29 cellular contexts compared by ENCODE assay signal in genomic region chr7:150311711-150312110, GRCh38. TPM values are rescaled to one million over a fixed set of nuclear protein-coding genes. Genes with fewer than 3 reads are reported as not detected.
A peak's percentile ranks its signal among the peaks of the same experiment; 100 is the strongest.
DNase-seq lines count a peak whose midpoint lies in the region; ATAC-seq and TF ChIP-seq lines count a peak whose summit lies in the region.
"Had no signal": no experiment of that assay in that cellular context is flagged by ENCODE, and none has a peak within 500 bp of the region (broad histone marks: within the 10 kb centered on the region; RNA-seq: fewer than 3 reads in every experiment).

No MANE protein-coding gene starts in this region.

- H3K27me3 Mint-ChIP-seq in Calu3 (ENCODE audit: unreplicated experiment) = no peaks in the 10 kb centered on the region
- H3K27me3 Mint-ChIP-seq: activated naive CD4-positive, alpha-beta T cell treated with anti-CD3 and anti-CD28 coated beads, Interleukin-2, amount 50 U/mL, for 24 hours; central memory CD8-positive, alpha-beta T cell; T-helper 17 cell had no signal

- BruUV-seq in Calu3 (replicated peaks; lab: Mats Ljungman, UMichigan) = no TSS peak

- CTCF ChIA-PET in Calu3 (lab: Charles Lee) = no interaction called here

- H3K9me3 ChIP-seq in heart left ventricle = no peaks in the 10 kb centered on the region
- H3K9me3 ChIP-seq: BLaER1, lower lobe of right lung, ovary, transverse colon had no signal

- peaks cover 3% of the 10 kb centered on the region for H3K9me3 Mint-ChIP-seq in Calu3 (ENCODE audit: low read depth, unreplicated experiment)
- H3K9me3 Mint-ChIP-seq: activated naive CD4-positive, alpha-beta T cell treated with anti-CD3 and anti-CD28 coated beads, Interleukin-2, amount 50 U/mL, for 24 hours; central memory CD8-positive, alpha-beta T cell had no signal

- H3K36me3 Mint-ChIP-seq in Calu3 (ENCODE audit: insufficient read depth, unreplicated experiment) = peaks cover 36% of the 10 kb centered on the region

- TF ChIP-seq CTCF in choroid plexus epithelial cell (conservative IDR thresholded peaks at IDR 0.05; ENCODE audit: low read depth, low read length) (no peak), heart left ventricle (IDR thresholded peaks at IDR 0.05) (no peak), Calu3 (IDR thresholded peaks at IDR 0.05; ENCODE audit: unreplicated experiment) (no peak)

- TF ChIP-seq EP300 in Ishikawa (IDR thresholded peaks at IDR 0.05; ENCODE audit: borderline replicate concordance) = no peak

- 72 to 81% (median 79%) methylated on average over 5 of the region's 5 CpGs for WGBS in heart left ventricle, 4 donors

- no peaks in the 10 kb centered on the region for H3K27me3 ChIP-seq in heart left ventricle
- H3K27me3 ChIP-seq: BLaER1, dorsolateral prefrontal cortex, ovary, transverse colon had no signal

- TF ChIP-seq POLR2A in heart left ventricle (IDR thresholded peaks at IDR 0.05) = no peak

- intact Hi-C loops in heart left ventricle (cut with DNase I) (no loop called here), Calu3 (cut with micrococcal nuclease; ENCODE audit: unreplicated experiment) (no loop called here)

- ATAC-seq in heart left ventricle (no peak), HG02571 (IDR thresholded peaks at IDR 0.05; ENCODE audit: unreplicated experiment) (no peak), HG03571 (IDR thresholded peaks at IDR 0.05; ENCODE audit: unreplicated experiment) (no peak)
- ATAC-seq: activated CD8-positive, alpha-beta T cell treated with anti-CD3 and anti-CD28 coated beads, Interleukin-2, amount 10 ng/mL, durations not matched to agents 7 days and 5 days; lower lobe of right lung; SK-N-SH treated with all-trans-retinoic acid at 6 μM for 48 hours; T-helper 17 cell had no signal

- no peak overlapping the region for H3K27ac ChIP-seq in heart left ventricle
- H3K27ac ChIP-seq: BLaER1, dorsolateral prefrontal cortex, KMS-11, lower lobe of right lung, ovary, transverse colon had no signal

- no peak overlapping the region for H3K27ac Mint-ChIP-seq in Calu3 (ENCODE audit: unreplicated experiment)
- H3K27ac Mint-ChIP-seq: activated CD8-positive, alpha-beta T cell treated with anti-CD3 and anti-CD28 coated beads, Interleukin-2, amount 10 ng/mL, durations not matched to agents 7 days and 5 days; activated naive CD4-positive, alpha-beta T cell treated with anti-CD3 and anti-CD28 coated beads, Interleukin-2, amount 50 U/mL, for 24 hours; activated T-helper 2 cell treated with anti-CD3 and anti-CD28 coated beads, Interferon-gamma antibody, Interleukin-2, Interleukin-4, amounts not matched to agents 10 μg/mL and 5 μg/mL and 100 μg/mL, durations not matched to agents 14 hours and 24 hours and 36 hours; T-helper 17 cell had no signal

- H3K4me1 Mint-ChIP-seq in Calu3 (ENCODE audit: low read depth, unreplicated experiment) = peaks cover 19% of the 10 kb centered on the region

- H3K4me1 ChIP-seq in heart left ventricle = no peaks in the 10 kb centered on the region
- H3K4me1 ChIP-seq: lower lobe of right lung, transverse colon had no signal

- DNase-seq in COLO829 (ENCODE audit: low spot score) (peak; percentile 31), choroid plexus epithelial cell (ENCODE audit: low read depth) (peak; percentile 18), mesenteric fat pad (ENCODE audit: low spot score) (peak; percentile 2), heart left ventricle (no peak), Calu3 (no peak)
- DNase-seq: activated CD8-positive, alpha-beta T cell treated with anti-CD3 and anti-CD28 coated beads, Interleukin-2, amount 10 ng/mL, durations not matched to agents 7 days and 5 days; anterior cingulate cortex; COR-L47; DND-41; dorsolateral prefrontal cortex; lower lobe of right lung; NCI-H146; ovary; stimulated activated CD4-positive, alpha-beta T cell treated with anti-CD3 and anti-CD28 coated beads, Interleukin-2, amount 100 ng/mL, for 48 hours; T-helper 17 cell; transverse colon had no signal

- no peak for TF ChIP-seq RAD21 in Ishikawa (IDR thresholded peaks at IDR 0.05; ENCODE audit: low read depth)

- no peak overlapping the region for H3K4me3 Mint-ChIP-seq in Calu3 (ENCODE audit: low read depth, unreplicated experiment)
- H3K4me3 Mint-ChIP-seq: activated CD8-positive, alpha-beta T cell treated with anti-CD3 and anti-CD28 coated beads, Interleukin-2, amount 10 ng/mL, durations not matched to agents 7 days and 5 days; activated naive CD4-positive, alpha-beta T cell treated with anti-CD3 and anti-CD28 coated beads, Interleukin-2, amount 50 U/mL, for 24 hours; central memory CD8-positive, alpha-beta T cell; T-helper 17 cell had no signal

- no peak overlapping the region for H3K4me3 ChIP-seq in choroid plexus epithelial cell (ENCODE audit: low read depth, low read length)
- no peak overlapping the region for H3K4me3 ChIP-seq in heart left ventricle
- H3K4me3 ChIP-seq: BLaER1, dorsolateral prefrontal cortex, lower lobe of right lung, ovary, transverse colon had no signal

- no peaks in the 10 kb centered on the region for H3K36me3 ChIP-seq in heart left ventricle
- H3K36me3 ChIP-seq: BLaER1, lower lobe of right lung, ovary, transverse colon had no signal

TF ChIP-seq in Ishikawa, 13 proteins besides CTCF, POLR2A, EP300 and RAD21:
- peak; percentile 51 for TF ChIP-seq TEAD4 (IDR thresholded peaks at IDR 0.05)
- TF ChIP-seq ZBTB7A (IDR thresholded peaks at IDR 0.05; ENCODE audit: low read depth) = no peak
TF ChIP-seq in Ishikawa: peak in this region for 1.

RNA-seq across cellular contexts. Expression of gene LRRC61, which starts 11.4 kb away (rescaled TPM):
- 3.9 TPM for total RNA-seq in mesenteric fat pad
- 1 to 10 TPM; 2.1 to 9.4 (median 4.6) TPM for total RNA-seq in heart left ventricle
- 1 to 10 TPM; 1.8 to 8.3 TPM for polyA plus RNA-seq in heart left ventricle
- 14.6 and 22.5 TPM in 2 replicates for total RNA-seq in Calu3 (2022)
- total RNA-seq: endothelial cell of umbilical vein had no signal

RNA-seq across cellular contexts. Expression of gene ACTR3C, which starts 11.6 kb away (rescaled TPM):
- total RNA-seq in mesenteric fat pad = 2.6 TPM
- 1 to 10 TPM; 1.6 to 5.9 (median 3.7) TPM for total RNA-seq in heart left ventricle
- 1 to 10 TPM; 2.2 to 4.5 TPM for polyA plus RNA-seq in heart left ventricle
- total RNA-seq in Calu3 (2022) = 22.8 and 26.0 TPM in 2 replicates
- total RNA-seq: endothelial cell of umbilical vein, NCI-H460 had no signal
- polyA plus RNA-seq: neural cell had no signal

RNA-seq across cellular contexts. Expression of gene RARRES2, which starts 29.7 kb away (rescaled TPM):
- total RNA-seq in mesenteric fat pad = 210 TPM
- total RNA-seq in heart left ventricle = 100 to 1,000 TPM in 2 of 9 donors, 10 to 100 TPM in 3, 1 to 10 TPM in 4; 3.9 to 108 (median 12.6) TPM
- polyA plus RNA-seq in heart left ventricle = 10 to 100 TPM in 1 of 2 donors, 1 to 10 TPM in 1; 9.2 to 16.0 TPM
- total RNA-seq in Calu3 (2022) = 9.1 and 13.0 TPM in 2 replicates
- total RNA-seq: activated CD8-positive, alpha-beta T cell treated with anti-CD3 and anti-CD28 coated beads, Interleukin-2, amount 10 ng/mL, durations not matched to agents 7 days and 5 days; activated T-helper 2 cell treated with anti-CD3 and anti-CD28 coated beads, Interferon-gamma antibody, Interleukin-2, Interleukin-4, amounts not matched to agents 10 μg/mL and 5 μg/mL and 100 μg/mL, durations not matched to agents 14 hours and 24 hours and 36 hours; endothelial cell of umbilical vein; glomerular endothelial cell; NCI-H460; T-helper 17 cell had no signal
- polyA plus RNA-seq: endothelial cell of umbilical vein had no signal

RNA-seq across cellular contexts. Expression of gene REPIN1, which starts 56.9 kb away (rescaled TPM):
- total RNA-seq in mesenteric fat pad (82.1 TPM), heart left ventricle (100 to 1,000 TPM in 5 of 9 donors, 10 to 100 TPM in 4; 90.4 to 141 (median 100) TPM), Calu3 (2022) (185 and 189 TPM in 2 replicates)
- 10 to 100 TPM; 49.8 to 79.6 TPM for polyA plus RNA-seq in heart left ventricle

Comparison
In these comparisons a context has a peak if more than half of its experiments do, and no peak if none do; other contexts are left out.
1. DNase-seq: peak in COLO829 (single experiment), choroid plexus epithelial cell (single experiment) and mesenteric fat pad (single experiment); none in heart left ventricle (0 of 5) and Calu3 (single experiment).